3 cellular contexts compared by ENCODE assay signal in the genomic region with DNA sequence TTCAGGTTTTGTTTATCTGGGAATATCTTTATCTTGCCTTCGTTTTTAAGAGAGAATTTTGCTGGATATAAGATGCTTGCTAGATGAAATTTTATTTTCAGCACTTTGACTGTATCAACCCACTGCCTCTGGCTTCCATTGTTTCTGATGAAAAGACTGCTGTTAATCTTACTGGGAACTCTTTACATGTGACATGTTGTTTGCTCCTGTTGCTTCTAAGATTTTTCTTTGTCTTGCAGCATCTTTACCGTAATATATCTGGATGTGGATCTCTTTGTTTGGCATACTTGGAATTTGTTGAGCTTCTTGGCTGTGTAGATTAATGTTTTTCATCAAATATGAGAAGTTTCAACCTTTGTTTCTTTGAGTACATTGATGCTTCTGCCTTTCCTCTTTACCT.
A peak's percentile ranks its signal among the peaks of the same experiment; 100 is the strongest.
TF ChIP-seq lines count a peak whose summit lies in the region.

No MANE protein-coding gene starts in this region.

TF ChIP-seq in A549, 52 proteins besides CTCF, POLR2A, EP300 and RAD21 (continues in another document):
- TF ChIP-seq ZNF302 (CRISPR knock-in tag; IDR thresholded peaks at IDR 0.05) (no peak), JUNB (IDR thresholded peaks at IDR 0.05) (no peak), CBX8 (IDR thresholded peaks at IDR 0.05) (no peak), NFE2L2 (conservative IDR thresholded peaks at IDR 0.05; ENCODE audit: low read length) (no peak), NR3C1 (IDR thresholded peaks at IDR 0.05) (no peak), ZSCAN20 (CRISPR knock-in tag; IDR thresholded peaks at IDR 0.05) (no peak), HEYL (CRISPR knock-in tag; IDR thresholded peaks at IDR 0.05) (no peak), EHF (CRISPR knock-in tag; IDR thresholded peaks at IDR 0.05) (no peak), FOXS1 (CRISPR knock-in tag; IDR thresholded peaks at IDR 0.05) (no peak), MYC (IDR thresholded peaks at IDR 0.05; ENCODE audit: borderline replicate concordance, low read length) (no peak)
- TF ChIP-seq, protein P1, sequence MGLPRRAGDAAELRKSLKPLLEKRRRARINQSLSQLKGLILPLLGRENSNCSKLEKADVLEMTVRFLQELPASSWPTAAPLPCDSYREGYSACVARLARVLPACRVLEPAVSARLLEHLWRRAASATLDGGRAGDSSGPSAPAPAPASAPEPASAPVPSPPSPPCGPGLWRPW (IDR thresholded peaks at IDR 0.05) = no peak
- TF ChIP-seq, protein P2, sequence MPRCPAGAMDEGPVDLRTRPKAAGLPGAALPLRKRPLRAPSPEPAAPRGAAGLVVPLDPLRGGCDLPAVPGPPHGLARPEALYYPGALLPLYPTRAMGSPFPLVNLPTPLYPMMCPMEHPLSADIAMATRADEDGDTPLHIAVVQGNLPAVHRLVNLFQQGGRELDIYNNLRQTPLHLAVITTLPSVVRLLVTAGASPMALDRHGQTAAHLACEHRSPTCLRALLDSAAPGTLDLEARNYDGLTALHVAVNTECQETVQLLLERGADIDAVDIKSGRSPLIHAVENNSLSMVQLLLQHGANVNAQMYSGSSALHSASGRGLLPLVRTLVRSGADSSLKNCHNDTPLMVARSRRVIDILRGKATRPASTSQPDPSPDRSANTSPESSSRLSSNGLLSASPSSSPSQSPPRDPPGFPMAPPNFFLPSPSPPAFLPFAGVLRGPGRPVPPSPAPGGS (IDR thresholded peaks at IDR 0.05) = no peak
- TF ChIP-seq, protein P3, sequence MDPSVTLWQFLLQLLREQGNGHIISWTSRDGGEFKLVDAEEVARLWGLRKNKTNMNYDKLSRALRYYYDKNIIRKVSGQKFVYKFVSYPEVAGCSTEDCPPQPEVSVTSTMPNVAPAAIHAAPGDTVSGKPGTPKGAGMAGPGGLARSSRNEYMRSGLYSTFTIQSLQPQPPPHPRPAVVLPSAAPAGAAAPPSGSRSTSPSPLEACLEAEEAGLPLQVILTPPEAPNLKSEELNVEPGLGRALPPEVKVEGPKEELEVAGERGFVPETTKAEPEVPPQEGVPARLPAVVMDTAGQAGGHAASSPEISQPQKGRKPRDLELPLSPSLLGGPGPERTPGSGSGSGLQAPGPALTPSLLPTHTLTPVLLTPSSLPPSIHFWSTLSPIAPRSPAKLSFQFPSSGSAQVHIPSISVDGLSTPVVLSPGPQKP (IDR thresholded peaks at IDR 0.05; ENCODE audit: low read depth, low read length) = no peak
- TF ChIP-seq, protein P4, sequence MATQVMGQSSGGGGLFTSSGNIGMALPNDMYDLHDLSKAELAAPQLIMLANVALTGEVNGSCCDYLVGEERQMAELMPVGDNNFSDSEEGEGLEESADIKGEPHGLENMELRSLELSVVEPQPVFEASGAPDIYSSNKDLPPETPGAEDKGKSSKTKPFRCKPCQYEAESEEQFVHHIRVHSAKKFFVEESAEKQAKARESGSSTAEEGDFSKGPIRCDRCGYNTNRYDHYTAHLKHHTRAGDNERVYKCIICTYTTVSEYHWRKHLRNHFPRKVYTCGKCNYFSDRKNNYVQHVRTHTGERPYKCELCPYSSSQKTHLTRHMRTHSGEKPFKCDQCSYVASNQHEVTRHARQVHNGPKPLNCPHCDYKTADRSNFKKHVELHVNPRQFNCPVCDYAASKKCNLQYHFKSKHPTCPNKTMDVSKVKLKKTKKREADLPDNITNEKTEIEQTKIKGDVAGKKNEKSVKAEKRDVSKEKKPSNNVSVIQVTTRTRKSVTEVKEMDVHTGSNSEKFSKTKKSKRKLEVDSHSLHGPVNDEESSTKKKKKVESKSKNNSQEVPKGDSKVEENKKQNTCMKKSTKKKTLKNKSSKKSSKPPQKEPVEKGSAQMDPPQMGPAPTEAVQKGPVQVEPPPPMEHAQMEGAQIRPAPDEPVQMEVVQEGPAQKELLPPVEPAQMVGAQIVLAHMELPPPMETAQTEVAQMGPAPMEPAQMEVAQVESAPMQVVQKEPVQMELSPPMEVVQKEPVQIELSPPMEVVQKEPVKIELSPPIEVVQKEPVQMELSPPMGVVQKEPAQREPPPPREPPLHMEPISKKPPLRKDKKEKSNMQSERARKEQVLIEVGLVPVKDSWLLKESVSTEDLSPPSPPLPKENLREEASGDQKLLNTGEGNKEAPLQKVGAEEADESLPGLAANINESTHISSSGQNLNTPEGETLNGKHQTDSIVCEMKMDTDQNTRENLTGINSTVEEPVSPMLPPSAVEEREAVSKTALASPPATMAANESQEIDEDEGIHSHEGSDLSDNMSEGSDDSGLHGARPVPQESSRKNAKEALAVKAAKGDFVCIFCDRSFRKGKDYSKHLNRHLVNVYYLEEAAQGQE (IDR thresholded peaks at IDR 0.05) = no peak
- TF ChIP-seq, protein P5, sequence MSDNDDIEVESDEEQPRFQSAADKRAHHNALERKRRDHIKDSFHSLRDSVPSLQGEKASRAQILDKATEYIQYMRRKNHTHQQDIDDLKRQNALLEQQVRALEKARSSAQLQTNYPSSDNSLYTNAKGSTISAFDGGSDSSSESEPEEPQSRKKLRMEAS (IDR thresholded peaks at IDR 0.05) = no peak

TF ChIP-seq in HEK293, 187 proteins besides CTCF, POLR2A, EP300 and RAD21 (continues in another document):
- TF ChIP-seq, protein P6, sequence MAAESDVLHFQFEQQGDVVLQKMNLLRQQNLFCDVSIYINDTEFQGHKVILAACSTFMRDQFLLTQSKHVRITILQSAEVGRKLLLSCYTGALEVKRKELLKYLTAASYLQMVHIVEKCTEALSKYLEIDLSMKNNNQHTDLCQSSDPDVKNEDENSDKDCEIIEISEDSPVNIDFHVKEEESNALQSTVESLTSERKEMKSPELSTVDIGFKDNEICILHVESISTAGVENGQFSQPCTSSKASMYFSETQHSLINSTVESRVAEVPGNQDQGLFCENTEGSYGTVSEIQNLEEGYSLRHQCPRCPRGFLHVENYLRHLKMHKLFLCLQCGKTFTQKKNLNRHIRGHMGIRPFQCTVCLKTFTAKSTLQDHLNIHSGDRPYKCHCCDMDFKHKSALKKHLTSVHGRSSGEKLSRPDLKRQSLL (tag by site-specific recombination; IDR thresholded peaks at IDR 0.05) = no peak
- TF ChIP-seq, protein P7, sequence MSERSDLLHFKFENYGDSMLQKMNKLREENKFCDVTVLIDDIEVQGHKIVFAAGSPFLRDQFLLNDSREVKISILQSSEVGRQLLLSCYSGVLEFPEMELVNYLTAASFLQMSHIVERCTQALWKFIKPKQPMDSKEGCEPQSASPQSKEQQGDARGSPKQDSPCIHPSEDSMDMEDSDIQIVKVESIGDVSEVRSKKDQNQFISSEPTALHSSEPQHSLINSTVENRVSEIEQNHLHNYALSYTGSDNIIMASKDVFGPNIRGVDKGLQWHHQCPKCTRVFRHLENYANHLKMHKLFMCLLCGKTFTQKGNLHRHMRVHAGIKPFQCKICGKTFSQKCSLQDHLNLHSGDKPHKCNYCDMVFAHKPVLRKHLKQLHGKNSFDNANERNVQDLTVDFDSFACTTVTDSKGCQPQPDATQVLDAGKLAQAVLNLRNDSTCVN (tag by site-specific recombination; optimal IDR thresholded peaks at IDR 0.05) = no peak
- TF ChIP-seq ZNF654 (tag by site-specific recombination; IDR thresholded peaks at IDR 0.05; ENCODE audit: low read depth) = no peak
- TF ChIP-seq, protein P8, sequence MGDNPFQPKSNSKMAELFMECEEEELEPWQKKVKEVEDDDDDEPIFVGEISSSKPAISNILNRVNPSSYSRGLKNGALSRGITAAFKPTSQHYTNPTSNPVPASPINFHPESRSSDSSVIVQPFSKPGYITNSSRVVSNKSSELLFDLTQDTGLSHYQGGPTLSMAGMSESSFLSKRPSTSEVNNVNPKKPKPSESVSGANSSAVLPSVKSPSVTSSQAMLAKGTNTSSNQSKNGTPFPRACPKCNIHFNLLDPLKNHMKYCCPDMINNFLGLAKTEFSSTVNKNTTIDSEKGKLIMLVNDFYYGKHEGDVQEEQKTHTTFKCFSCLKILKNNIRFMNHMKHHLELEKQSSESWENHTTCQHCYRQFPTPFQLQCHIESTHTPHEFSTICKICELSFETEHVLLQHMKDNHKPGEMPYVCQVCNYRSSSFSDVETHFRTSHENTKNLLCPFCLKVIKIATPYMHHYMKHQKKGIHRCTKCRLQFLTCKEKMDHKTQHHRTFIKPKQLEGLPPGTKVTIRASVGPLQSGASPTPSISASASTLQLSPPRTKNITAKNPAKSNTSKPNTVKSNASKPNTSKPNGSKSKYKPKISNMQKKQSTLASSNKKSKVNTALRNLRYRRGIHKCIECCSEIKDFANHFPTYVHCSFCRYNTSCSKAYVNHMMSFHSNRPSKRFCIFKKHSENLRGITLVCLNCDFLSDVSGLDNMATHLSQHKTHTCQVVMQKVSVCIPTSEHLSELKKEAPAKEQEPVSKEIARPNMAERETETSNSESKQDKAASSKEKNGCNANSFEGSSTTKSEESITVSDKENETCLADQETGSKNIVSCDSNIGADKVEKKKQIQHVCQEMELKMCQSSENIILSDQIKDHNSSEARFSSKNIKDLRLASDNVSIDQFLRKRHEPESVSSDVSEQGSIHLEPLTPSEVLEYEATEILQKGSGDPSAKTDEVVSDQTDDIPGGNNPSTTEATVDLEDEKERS (tag by site-specific recombination; IDR thresholded peaks at IDR 0.05) = 0 out of 2 replicates have a peak, but pooled peaks have one; percentile 76
- TF ChIP-seq ZNF133 (tag by site-specific recombination; IDR thresholded peaks at IDR 0.05) = peak; percentile 75; the same call in 1 of the 2 replicates
- TF ChIP-seq ZIC2 (tag by site-specific recombination; IDR thresholded peaks at IDR 0.05) = no peak
- no peak for TF ChIP-seq ZNF423 (tag by site-specific recombination; IDR thresholded peaks at IDR 0.05)
- TF ChIP-seq KLF7 (tag by site-specific recombination; IDR thresholded peaks at IDR 0.05; ENCODE audit: borderline replicate concordance) = no peak; the same call in 1 of the 2 replicates
- TF ChIP-seq HOXA7 (CRISPR knock-in tag; IDR thresholded peaks at IDR 0.05; ENCODE audit: borderline replicate concordance) = no peak

TF ChIP-seq in K562, 482 proteins besides CTCF, POLR2A, EP300 and RAD21:
- TF ChIP-seq ETV5 (CRISPR knock-in tag; IDR thresholded peaks at IDR 0.05; ENCODE audit: low read depth) (no peak), CBX5 (IDR thresholded peaks at IDR 0.05; ENCODE audit: borderline replicate concordance, low read depth) (peak; percentile 41; the same call in 1 of the 2 replicates), NCOA4 (IDR thresholded peaks at IDR 0.05; ENCODE audit: partially characterized antibody) (no peak), HOXB6 (CRISPR knock-in tag; IDR thresholded peaks at IDR 0.05; ENCODE audit: borderline replicate concordance) (no peak), SMAD3 (CRISPR knock-in tag; conservative IDR thresholded peaks at IDR 0.05) (no peak), TRIM28 (IDR thresholded peaks at IDR 0.05) (peak; percentile 86)
- TF ChIP-seq, protein P9, sequence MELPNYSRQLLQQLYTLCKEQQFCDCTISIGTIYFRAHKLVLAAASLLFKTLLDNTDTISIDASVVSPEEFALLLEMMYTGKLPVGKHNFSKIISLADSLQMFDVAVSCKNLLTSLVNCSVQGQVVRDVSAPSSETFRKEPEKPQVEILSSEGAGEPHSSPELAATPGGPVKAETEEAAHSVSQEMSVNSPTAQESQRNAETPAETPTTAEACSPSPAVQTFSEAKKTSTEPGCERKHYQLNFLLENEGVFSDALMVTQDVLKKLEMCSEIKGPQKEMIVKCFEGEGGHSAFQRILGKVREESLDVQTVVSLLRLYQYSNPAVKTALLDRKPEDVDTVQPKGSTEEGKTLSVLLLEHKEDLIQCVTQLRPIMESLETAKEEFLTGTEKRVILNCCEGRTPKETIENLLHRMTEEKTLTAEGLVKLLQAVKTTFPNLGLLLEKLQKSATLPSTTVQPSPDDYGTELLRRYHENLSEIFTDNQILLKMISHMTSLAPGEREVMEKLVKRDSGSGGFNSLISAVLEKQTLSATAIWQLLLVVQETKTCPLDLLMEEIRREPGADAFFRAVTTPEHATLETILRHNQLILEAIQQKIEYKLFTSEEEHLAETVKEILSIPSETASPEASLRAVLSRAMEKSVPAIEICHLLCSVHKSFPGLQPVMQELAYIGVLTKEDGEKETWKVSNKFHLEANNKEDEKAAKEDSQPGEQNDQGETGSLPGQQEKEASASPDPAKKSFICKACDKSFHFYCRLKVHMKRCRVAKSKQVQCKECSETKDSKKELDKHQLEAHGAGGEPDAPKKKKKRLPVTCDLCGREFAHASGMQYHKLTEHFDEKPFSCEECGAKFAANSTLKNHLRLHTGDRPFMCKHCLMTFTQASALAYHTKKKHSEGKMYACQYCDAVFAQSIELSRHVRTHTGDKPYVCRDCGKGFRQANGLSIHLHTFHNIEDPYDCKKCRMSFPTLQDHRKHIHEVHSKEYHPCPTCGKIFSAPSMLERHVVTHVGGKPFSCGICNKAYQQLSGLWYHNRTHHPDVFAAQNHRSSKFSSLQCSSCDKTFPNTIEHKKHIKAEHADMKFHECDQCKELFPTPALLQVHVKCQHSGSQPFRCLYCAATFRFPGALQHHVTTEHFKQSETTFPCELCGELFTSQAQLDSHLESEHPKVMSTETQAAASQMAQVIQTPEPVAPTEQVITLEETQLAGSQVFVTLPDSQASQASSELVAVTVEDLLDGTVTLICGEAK (IDR thresholded peaks at IDR 0.05) = no peak
- TF ChIP-seq, protein P9 (CRISPR knock-in tag; IDR thresholded peaks at IDR 0.05) = no peak
